ENCODE assay signal across 18 cellular contexts in the genomic region with DNA sequence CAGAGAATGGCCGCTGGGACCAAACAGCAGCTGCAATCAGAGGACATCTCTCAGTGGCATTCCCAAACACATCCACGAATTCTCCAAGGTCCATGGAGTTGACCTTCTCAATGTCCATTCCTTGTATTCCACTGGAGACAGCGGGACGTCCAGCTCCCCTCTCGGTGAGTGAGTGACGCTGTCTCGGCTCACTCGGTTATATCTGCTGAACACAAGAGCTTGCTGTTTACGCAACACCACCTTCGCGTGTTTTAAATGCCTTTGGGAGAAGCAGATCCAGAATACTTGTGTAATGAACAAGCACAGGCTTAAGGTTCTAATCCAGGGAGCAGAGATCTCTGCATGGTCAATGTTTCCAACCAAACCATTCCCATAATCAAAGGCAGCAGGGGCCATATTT. TPM values are rescaled to one million over a fixed set of nuclear protein-coding genes. Genes with fewer than 3 reads are reported as not detected.
A peak's percentile ranks its signal among the peaks of the same experiment; 100 is the strongest.
DNase-seq lines count a peak whose midpoint lies in the region; ATAC-seq and TF ChIP-seq lines count a peak whose summit lies in the region.
"Had no signal": no experiment of that assay in that cellular context is flagged by ENCODE, and none has a peak within 500 bp of the region (broad histone marks: within the 10 kb centered on the region; RNA-seq: fewer than 3 reads in every experiment).

A gene with protein sequence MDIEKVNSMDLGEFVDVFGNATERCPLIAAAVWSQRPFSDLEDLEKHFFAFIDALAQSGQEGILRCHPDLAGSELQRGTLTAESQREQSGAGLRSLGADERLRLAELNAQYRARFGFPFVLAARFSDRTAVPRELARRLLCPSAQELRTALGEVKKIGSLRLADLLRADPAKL (minus strand): TSS at position 174 of the 400 bp plus-strand sequence. CDS start 56 bp downstream, at position 118.

- H3K4me3 ChIP-seq in Peyer's patch (no peak within 1 kb of the TSS), thyroid gland (replicated peaks in 1 of 3) (no peak within 1 kb of the TSS)
- H3K4me3 ChIP-seq: HAP-1 had no signal

- H3K4me1 ChIP-seq in Peyer's patch (no peaks in the 10 kb centered on the region), thyroid gland (no peaks in the 10 kb centered on the region)
- H3K4me1 ChIP-seq: HAP-1 had no signal

- no peak within 1 kb of the TSS for H3K27ac ChIP-seq in Peyer's patch
- no peak within 1 kb of the TSS for H3K27ac ChIP-seq in thyroid gland

- H3K36me3 ChIP-seq in Peyer's patch (no peaks in the 10 kb centered on the region), thyroid gland (no peaks in the 10 kb centered on the region)
- H3K36me3 ChIP-seq: HAP-1 had no signal

- TF ChIP-seq CTCF in Peyer's patch (IDR thresholded peaks at IDR 0.05) (no peak), thyroid gland (IDR thresholded peaks at IDR 0.05) (no peak)

- WGBS in thyroid gland, 2 donors, result 48 to 59% methylated on average over 11 of the region's 11 CpGs

- ATAC-seq in GM18909 (IDR thresholded peaks at IDR 0.05; ENCODE audit: poor library complexity, unreplicated experiment) (no peak), HG02798 (IDR thresholded peaks at IDR 0.05; ENCODE audit: poor library complexity, unreplicated experiment) (no peak)
- ATAC-seq: SK-N-SH treated with all-trans-retinoic acid at 6 μM for 48 hours had no signal

- intact Hi-C loops in thyroid gland (cut with DNase I), result loop anchor here (10.0 kb wide), 1 partner anchor 1004 kb away; no protein-coding TSS in a partner anchor

- no peaks in the 10 kb centered on the region for H3K27me3 ChIP-seq in Peyer's patch
- H3K27me3 ChIP-seq in thyroid gland, result peaks cover 2% of the 10 kb centered on the region

- TF ChIP-seq POLR2A in Peyer's patch (IDR thresholded peaks at IDR 0.05) (no peak), thyroid gland (IDR thresholded peaks at IDR 0.05) (no peak)

- DNase-seq in ELF-1 (ENCODE audit: low read depth, low spot score) (peak; percentile 36), Peyer's patch (peak in 1 of 3 donors; percentile 10), iris pigment epithelial cell (ENCODE audit: low read depth) (peak; percentile 28), thyroid gland (peak; percentile 7 to 9), middle frontal gyrus (ENCODE audit: extremely low spot score, low spot score) (no peak)
- DNase-seq: AML-193, COR-L47, EL, NCI-H146, NCI-H2081 treated with DMSO at 0.1 percent for 48 hours, NCI-H524, SHP77 had no signal

- H3K9me3 ChIP-seq in Peyer's patch (no peaks in the 10 kb centered on the region), thyroid gland (peaks cover 4% of the 10 kb centered on the region)
- H3K9me3 ChIP-seq: HAP-1 had no signal

RNA-seq across cellular contexts. Expression of the gene that starts here (rescaled TPM):
- 100 to 1,000 TPM in 2 of 4 donors, 10 to 100 TPM in 2; 38.0 to 144 (median 99.0) TPM for total RNA-seq in Peyer's patch
- not detected for total RNA-seq in thyroid gland
- total RNA-seq: A673, HT1080 had no signal

Comparison
In these comparisons a context has a peak if more than half of its experiments do, and no peak if none do; other contexts are left out.
1. RNA of the gene that starts here (total RNA-seq): 38.0 to 144 TPM in Peyer's patch; not detected in thyroid gland; every median in the first group is over 10 times any median in the second.
2. Peak in DNase-seq in thyroid gland; RNA of the gene not detected or under 1 TPM.